In genomic region chr11:129117595-129118350, GRCh38 we compare ENCODE assay signal across 8 cellular contexts.
DNase-seq lines count a peak whose midpoint lies in the region; ATAC-seq lines count a peak whose summit lies in the region.

No MANE protein-coding gene starts in this region.

- H3K4me1 Mint-ChIP-seq in CD4-positive, CD25-positive, alpha-beta regulatory T cell, result no peaks in the 10 kb centered on the region

- no peak overlapping the region for H3K27ac ChIP-seq in CD4-positive, CD25-positive, alpha-beta regulatory T cell (ENCODE audit: insufficient read depth, low read length, poor library complexity, severe bottlenecking)

- H3K4me3 Mint-ChIP-seq in CD4-positive, CD25-positive, alpha-beta regulatory T cell, result no peak overlapping the region

- H3K27me3 ChIP-seq in CD4-positive, CD25-positive, alpha-beta regulatory T cell (ENCODE audit: control insufficient read depth, insufficient read depth, low read length), result peaks cover 2% of the 10 kb centered on the region

- no peak overlapping the region for H3K27ac Mint-ChIP-seq in CD4-positive, CD25-positive, alpha-beta regulatory T cell

- H3K9me3 ChIP-seq in CD4-positive, CD25-positive, alpha-beta regulatory T cell (ENCODE audit: control insufficient read depth in 2 of 2, low read length in 2 of 2), result no peaks in the 10 kb centered on the region

- H3K36me3 Mint-ChIP-seq in CD4-positive, CD25-positive, alpha-beta regulatory T cell, result no peaks in the 10 kb centered on the region

- H3K27me3 Mint-ChIP-seq in CD4-positive, CD25-positive, alpha-beta regulatory T cell, result peaks cover 10% of the 10 kb centered on the region

- no peaks in the 10 kb centered on the region for H3K9me3 Mint-ChIP-seq in CD4-positive, CD25-positive, alpha-beta regulatory T cell

- H3K4me1 ChIP-seq in CD4-positive, CD25-positive, alpha-beta regulatory T cell (ENCODE audit: control insufficient read depth, insufficient read depth, low read length, poor library complexity, severe bottlenecking), result no peaks in the 10 kb centered on the region

- peak; percentile 8 to 69 (median 50) for DNase-seq in CD4-positive, CD25-positive, alpha-beta regulatory T cell
- DNase-seq in HPDE6-E6E7 (ENCODE audit: extremely low spot score) (peak; percentile 23), NOMO-1 treated with dmso at 0.1 percent for 144 hours (lab: John Stamatoyannopoulos, UW; ENCODE audit: unreplicated experiment) (peak; percentile 2), glomerular visceral epithelial cell (ENCODE audit: extremely low spot score) (peak; percentile 59), putamen (ENCODE audit: low spot score) (peak; percentile 70)
- DNase-seq in activated gamma-delta T cell treated with anti-CD3 and anti-CD28 coated beads, Interleukin-2, amount 50 U/mL, for 16 hours (ENCODE audit: low read depth), result peak; percentile 21

- ATAC-seq in CD4-positive, CD25-positive, alpha-beta regulatory T cell (ENCODE audit: low read depth in 2 of 2), result no peak
- peak; percentile 73 for ATAC-seq in GM18867 (IDR thresholded peaks at IDR 0.05; ENCODE audit: unreplicated experiment)
- no peak for ATAC-seq in GM18519 (IDR thresholded peaks at IDR 0.05; ENCODE audit: low FRiP score, unreplicated experiment)

- H3K36me3 ChIP-seq in CD4-positive, CD25-positive, alpha-beta regulatory T cell (ENCODE audit: control insufficient read depth, insufficient read depth, low read length), result no peaks in the 10 kb centered on the region

- H3K4me3 ChIP-seq in CD4-positive, CD25-positive, alpha-beta regulatory T cell (ENCODE audit: low read depth, low read length), result no peak overlapping the region

Comparison
In these comparisons a context has a peak if more than half of its experiments do, and no peak if none do; other contexts are left out.
1. DNase-seq: peak in every context shown above with its lines; median percentile 70 in putamen; 59 in glomerular visceral epithelial cell; 50 in CD4-positive, CD25-positive, alpha-beta regulatory T cell; 23 in HPDE6-E6E7; 21 in activated gamma-delta T cell treated with anti-CD3 and anti-CD28 coated beads, Interleukin-2, amount 50 U/mL, for 16 hours; 2 in NOMO-1 treated with dmso at 0.1 percent for 144 hours.